In genomic region chrX:24387724-24388123, GRCh38 we compare ENCODE assay signal across 37 cellular contexts. TPM values are rescaled to one million over a fixed set of nuclear protein-coding genes. Genes with fewer than 3 reads are reported as not detected.
"Had no signal": no experiment of that assay in that cellular context is flagged by ENCODE, and none has a peak within 500 bp of the region (broad histone marks: within the 10 kb centered on the region; RNA-seq: fewer than 3 reads in every experiment).

No MANE protein-coding gene starts in this region.

- H3K9me3 ChIP-seq: esophagus muscularis mucosa, heart right ventricle had no signal

- H3K36me3 ChIP-seq: brain microvascular endothelial cell, esophagus muscularis mucosa, gastrocnemius medialis, heart right ventricle, WERI-Rb-1 had no signal

- H3K4me3 ChIP-seq: esophagus muscularis mucosa, gastrocnemius medialis, heart right ventricle had no signal

- ATAC-seq: activated CD4-positive, alpha-beta T cell treated with anti-CD3 and anti-CD28 coated beads for 36 hours; activated CD8-positive, alpha-beta T cell treated with anti-CD3 and anti-CD28 coated beads for 36 hours; activated T-cell treated with anti-CD3 and anti-CD28 coated beads, Interleukin-2, amount 50 U/mL, for 4 hours; activated T-helper 17 cell treated with anti-CD3 and anti-CD28 coated beads, Interleukin-2, amount 50 U/mL, for 72 hours; effector memory CD8-positive, alpha-beta T cell; foreskin keratinocyte; gastrocnemius medialis; heart right ventricle; T-helper 17 cell had no signal

- H3K27me3 ChIP-seq: brain microvascular endothelial cell had no signal

- H3K27ac Mint-ChIP-seq: activated CD4-positive, alpha-beta T cell treated with anti-CD3 and anti-CD28 coated beads for 36 hours; activated CD4-positive, alpha-beta T cell treated with anti-CD3 and anti-CD28 coated beads, Interleukin-2, amount 10 ng/mL, durations not matched to agents 24 days and 14 days; activated CD8-positive, alpha-beta T cell treated with anti-CD3 and anti-CD28 coated beads for 36 hours; activated naive CD8-positive, alpha-beta T cell; activated T-helper 17 cell treated with anti-CD3 and anti-CD28 coated beads, Interleukin-2, amount 50 U/mL, for 72 hours; effector memory CD8-positive, alpha-beta T cell; T-helper 17 cell; T-helper 2 cell treated with Interferon-gamma antibody and Interleukin-4, amounts not matched to agents 5 μg/mL and 100 μg/mL, for 36 hours had no signal

- FAIRE-seq: bronchial epithelial cell, colon had no signal

- DNase-seq: activated CD4-positive, alpha-beta T cell treated with anti-CD3 and anti-CD28 coated beads for 36 hours; activated CD4-positive, alpha-beta T cell treated with anti-CD3 and anti-CD28 coated beads, Interleukin-2, amount 10 ng/mL, durations not matched to agents 24 days and 14 days; activated CD4-positive, alpha-beta T cell treated with anti-CD3 and anti-CD28 coated beads, Interleukin-2, amount 50 U/mL, for 4 hours; activated CD4-positive, CD25-positive, alpha-beta regulatory T cell; activated CD4-positive, CD25-positive, alpha-beta regulatory T cell treated with anti-CD3 and anti-CD28 coated beads, Interleukin-2, amount 50 U/mL, for 72 hours; activated CD8-positive, alpha-beta memory T cell treated with anti-CD3 and anti-CD28 coated beads for 24 hours; activated CD8-positive, alpha-beta T cell treated with anti-CD3 and anti-CD28 coated beads for 36 hours; activated effector memory CD4-positive, alpha-beta T cell treated with Interleukin-2 at 50 U/mL for 16 hours; activated gamma-delta T cell treated with Interleukin-2 at 50 U/mL for 16 hours; activated naive CD4-positive, alpha-beta T cell treated with anti-CD3 and anti-CD28 coated beads, Interleukin-2, amount 50 U/mL, for 16 hours; activated naive CD4-positive, alpha-beta T cell treated with Interleukin-2 at 50 U/mL for 16 hours; activated T-cell treated with anti-CD3 and anti-CD28 coated beads, Interleukin-2, amount 50 U/mL, for 4 hours; amniotic stem cell; anterior cingulate cortex; brain microvascular endothelial cell; caudate nucleus; cortex of kidney; dermis blood vessel endothelial cell; effector CD4-positive, alpha-beta T cell; effector memory CD8-positive, alpha-beta T cell; erythroblast; foreskin keratinocyte; gastrocnemius medialis; heart right ventricle; T-helper 1 cell; T-helper 17 cell; T1000; WERI-Rb-1 had no signal

- H3K9me3 Mint-ChIP-seq: activated CD4-positive, alpha-beta T cell treated with anti-CD3 and anti-CD28 coated beads, Interleukin-2, amount 10 ng/mL, durations not matched to agents 24 days and 14 days; activated CD8-positive, alpha-beta T cell treated with anti-CD3 and anti-CD28 coated beads for 36 hours; activated T-cell treated with anti-CD3 and anti-CD28 coated beads, Interleukin-2, amount 50 U/mL, for 4 hours; activated T-helper 17 cell treated with anti-CD3 and anti-CD28 coated beads, Interleukin-2, amount 50 U/mL, for 72 hours; effector memory CD8-positive, alpha-beta T cell; T-helper 2 cell treated with Interferon-gamma antibody and Interleukin-4, amounts not matched to agents 5 μg/mL and 100 μg/mL, for 36 hours had no signal

- H3K4me3 Mint-ChIP-seq: activated CD4-positive, alpha-beta T cell treated with anti-CD3 and anti-CD28 coated beads for 36 hours; activated CD4-positive, alpha-beta T cell treated with anti-CD3 and anti-CD28 coated beads, Interleukin-2, amount 10 ng/mL, durations not matched to agents 24 days and 14 days; activated CD8-positive, alpha-beta T cell treated with anti-CD3 and anti-CD28 coated beads for 36 hours; activated naive CD8-positive, alpha-beta T cell; activated T-cell treated with anti-CD3 and anti-CD28 coated beads, Interleukin-2, amount 50 U/mL, for 4 hours; activated T-helper 17 cell treated with anti-CD3 and anti-CD28 coated beads, Interleukin-2, amount 50 U/mL, for 72 hours; effector memory CD8-positive, alpha-beta T cell; T-helper 17 cell; T-helper 2 cell treated with Interferon-gamma antibody and Interleukin-4, amounts not matched to agents 5 μg/mL and 100 μg/mL, for 36 hours had no signal

- H3K27ac ChIP-seq: brain microvascular endothelial cell, esophagus muscularis mucosa, foreskin keratinocyte, gastrocnemius medialis, heart right ventricle, WERI-Rb-1 had no signal

- H3K4me1 ChIP-seq: esophagus muscularis mucosa, foreskin keratinocyte, gastrocnemius medialis, heart right ventricle had no signal

- H3K4me1 Mint-ChIP-seq: activated CD4-positive, alpha-beta T cell treated with anti-CD3 and anti-CD28 coated beads for 36 hours; activated CD4-positive, alpha-beta T cell treated with anti-CD3 and anti-CD28 coated beads, Interleukin-2, amount 10 ng/mL, durations not matched to agents 24 days and 14 days; activated T-helper 17 cell treated with anti-CD3 and anti-CD28 coated beads, Interleukin-2, amount 50 U/mL, for 72 hours; T-helper 17 cell had no signal

- H3K36me3 Mint-ChIP-seq: activated naive CD8-positive, alpha-beta T cell had no signal

RNA-seq across cellular contexts. Expression of gene SUPT20HL1, which starts 27.3 kb away (rescaled TPM):
- total RNA-seq: activated CD4-positive, alpha-beta T cell treated with anti-CD3 and anti-CD28 coated beads, Interleukin-2, amount 10 ng/mL, durations not matched to agents 24 days and 14 days; activated CD8-positive, alpha-beta T cell treated with anti-CD3 and anti-CD28 coated beads for 36 hours; activated T-cell treated with anti-CD3 and anti-CD28 coated beads, Interleukin-2, amount 50 U/mL, for 4 hours; astrocyte; chondrocyte; dermis blood vessel endothelial cell; esophagus muscularis mucosa; foreskin keratinocyte; gastrocnemius medialis; T-helper 17 cell had no signal
- polyA plus RNA-seq: adipose tissue, foreskin keratinocyte, heart right ventricle had no signal
